In genomic region chr10:23343591-23344225, GRCh38 we compare ENCODE assay signal across 9 cellular contexts. TPM values are rescaled to one million over a fixed set of nuclear protein-coding genes. Genes with fewer than 3 reads are reported as not detected.
A peak's percentile ranks its signal among the peaks of the same experiment; 100 is the strongest.
DNase-seq lines count a peak whose midpoint lies in the region; ATAC-seq and TF ChIP-seq lines count a peak whose summit lies in the region.
"Had no signal": no experiment of that assay in that cellular context is flagged by ENCODE, and none has a peak within 500 bp of the region (broad histone marks: within the 10 kb centered on the region; RNA-seq: fewer than 3 reads in every experiment).

No MANE protein-coding gene starts in this region.

- H3K4me1 Mint-ChIP-seq in activated CD8-positive, alpha-beta T cell treated with anti-CD3 and anti-CD28 coated beads for 36 hours (ENCODE audit: low read depth): peaks cover 32% of the 10 kb centered on the region
- H3K4me1 Mint-ChIP-seq in naive thymus-derived CD4-positive, alpha-beta T cell: peaks cover 24 to 55% (median 49%) of the 10 kb centered on the region in 7 donors
- peaks cover 60% of the 10 kb centered on the region for H3K4me1 Mint-ChIP-seq in stimulated activated naive CD8-positive, alpha-beta T cell treated with anti-CD3 and anti-CD28 coated beads, Interleukin-15, amount 100 ng/mL, for 72 hours

- no peaks in the 10 kb centered on the region for H3K9me3 Mint-ChIP-seq in activated CD8-positive, alpha-beta T cell treated with anti-CD3 and anti-CD28 coated beads for 36 hours
- H3K9me3 Mint-ChIP-seq in naive thymus-derived CD4-positive, alpha-beta T cell: peaks cover 0 to 2% (median 0%) of the 10 kb centered on the region in 11 donors
- peaks cover 0 to 6% of the 10 kb centered on the region in 2 donors for H3K9me3 Mint-ChIP-seq in stimulated activated naive CD8-positive, alpha-beta T cell treated with anti-CD3 and anti-CD28 coated beads, Interleukin-15, amount 100 ng/mL, for 72 hours

- TF ChIP-seq CTCF in activated CD8-positive, alpha-beta T cell treated with anti-CD3 and anti-CD28 coated beads for 36 hours (IDR thresholded peaks at IDR 0.05): no peak

- no peaks in the 10 kb centered on the region for H3K27me3 ChIP-seq in naive thymus-derived CD4-positive, alpha-beta T cell (ENCODE audit: control insufficient read depth in 2 of 2, insufficient read depth in 2 of 2, low read length in 2 of 2)

- H3K27ac Mint-ChIP-seq in activated CD8-positive, alpha-beta T cell treated with anti-CD3 and anti-CD28 coated beads for 36 hours: no peak overlapping the region
- H3K27ac Mint-ChIP-seq in naive thymus-derived CD4-positive, alpha-beta T cell: peak overlapping the region in 7 of 9 donors; percentile 27 to 87 (median 65)
- peak overlapping the region; percentile 57 to 96 for H3K27ac Mint-ChIP-seq in stimulated activated naive CD8-positive, alpha-beta T cell treated with anti-CD3 and anti-CD28 coated beads, Interleukin-15, amount 100 ng/mL, for 72 hours

- peak overlapping the region; percentile 64 for H3K4me3 ChIP-seq in naive thymus-derived CD4-positive, alpha-beta T cell (ENCODE audit: low read length)

- DNase-seq in NCI-H82 (lab: John Stamatoyannopoulos, UW): peak; percentile 52
- no peak for DNase-seq in NCI-H82 treated with DMSO at 0.1 percent for 48 hours (lab: John Stamatoyannopoulos, UW; ENCODE audit: unreplicated experiment)
- DNase-seq in activated CD8-positive, alpha-beta T cell treated with anti-CD3 and anti-CD28 coated beads for 36 hours: peak; percentile 60
- DNase-seq in naive thymus-derived CD4-positive, alpha-beta T cell: peak in 3 of 9 donors; percentile 22 to 74 (median 24)
- peak; percentile 49 to 66 for DNase-seq in stimulated activated naive CD8-positive, alpha-beta T cell treated with anti-CD3 and anti-CD28 coated beads, Interleukin-15, amount 100 ng/mL, for 72 hours
- DNase-seq in epidermal melanocyte (ENCODE audit: insufficient read length, low spot score): no peak
- DNase-seq: DND-41 had no signal

- peaks cover 0 to 6% of the 10 kb centered on the region in 2 donors for H3K4me1 ChIP-seq in naive thymus-derived CD4-positive, alpha-beta T cell (ENCODE audit: control insufficient read depth in 2 of 2, insufficient read depth in 2 of 2, low read length in 2 of 2)

- no peaks in the 10 kb centered on the region for H3K9me3 ChIP-seq in naive thymus-derived CD4-positive, alpha-beta T cell (ENCODE audit: control insufficient read depth in 2 of 3, low read length in 3 of 3)

- H3K27me3 Mint-ChIP-seq in activated CD8-positive, alpha-beta T cell treated with anti-CD3 and anti-CD28 coated beads for 36 hours: peaks cover 8% of the 10 kb centered on the region
- peaks cover 0 to 19% (median 0%) of the 10 kb centered on the region in 5 donors for H3K27me3 Mint-ChIP-seq in naive thymus-derived CD4-positive, alpha-beta T cell
- peaks cover 8% of the 10 kb centered on the region for H3K27me3 Mint-ChIP-seq in stimulated activated naive CD8-positive, alpha-beta T cell treated with anti-CD3 and anti-CD28 coated beads, Interleukin-15, amount 100 ng/mL, for 72 hours

- no peaks in the 10 kb centered on the region for H3K36me3 ChIP-seq in naive thymus-derived CD4-positive, alpha-beta T cell (ENCODE audit: control insufficient read depth in 2 of 3, insufficient read depth in 3 of 3, low read length in 3 of 3)

- H3K4me3 Mint-ChIP-seq in activated CD8-positive, alpha-beta T cell treated with anti-CD3 and anti-CD28 coated beads for 36 hours: peak overlapping the region; percentile 61
- H3K4me3 Mint-ChIP-seq in naive thymus-derived CD4-positive, alpha-beta T cell: peak overlapping the region; percentile 84 to 95 (median 92)
- H3K4me3 Mint-ChIP-seq in stimulated activated naive CD8-positive, alpha-beta T cell treated with anti-CD3 and anti-CD28 coated beads, Interleukin-15, amount 100 ng/mL, for 72 hours: peak overlapping the region; percentile 91 to 95

- no peaks in the 10 kb centered on the region for H3K36me3 Mint-ChIP-seq in activated CD8-positive, alpha-beta T cell treated with anti-CD3 and anti-CD28 coated beads for 36 hours (ENCODE audit: low read depth)
- H3K36me3 Mint-ChIP-seq in naive thymus-derived CD4-positive, alpha-beta T cell: no peaks in the 10 kb centered on the region

- POLR2A ChIA-PET in activated CD8-positive, alpha-beta T cell treated with anti-CD3 and anti-CD28 coated beads for 36 hours (lab: Charles Lee): no interaction called here
- POLR2A ChIA-PET in naive thymus-derived CD4-positive, alpha-beta T cell (lab: Charles Lee): interaction anchor here (1.0 to 3.5 kb wide), 2 partner anchors 11 to 95 kb away, joined by 3 to 23 read pairs; partner anchors contain the start of gene OTUD1

- CTCF ChIA-PET in activated CD8-positive, alpha-beta T cell treated with anti-CD3 and anti-CD28 coated beads for 36 hours (lab: Charles Lee): interaction anchor here (1.2 kb wide), 1 partner anchor 19 kb away, joined by 4 read pairs; no protein-coding TSS in a partner anchor
- CTCF ChIA-PET in naive thymus-derived CD4-positive, alpha-beta T cell (lab: Charles Lee): no interaction called here

- intact Hi-C loops in activated CD8-positive, alpha-beta T cell treated with anti-CD3 and anti-CD28 coated beads for 36 hours (cut with micrococcal nuclease): no loop called here
- intact Hi-C loops in naive thymus-derived CD4-positive, alpha-beta T cell (cut with micrococcal nuclease): loop anchor here (1.0 to 2.0 kb wide), 4 partner anchors 20 to 97 kb away; partner anchors contain the start of gene OTUD1 (in 1 of the 2)

- H3K27ac ChIP-seq in naive thymus-derived CD4-positive, alpha-beta T cell (ENCODE audit: low read depth, low read length): no peak overlapping the region

- peak; percentile 40 for ATAC-seq in activated CD8-positive, alpha-beta T cell treated with anti-CD3 and anti-CD28 coated beads for 36 hours
- ATAC-seq in esophagus mucosa (peak; percentile 24), GM19035 (IDR thresholded peaks at IDR 0.05; ENCODE audit: unreplicated experiment) (no peak)
- peak; percentile 26 for ATAC-seq in naive thymus-derived CD4-positive, alpha-beta T cell
- peak; percentile 47 for ATAC-seq in stimulated activated naive CD8-positive, alpha-beta T cell treated with anti-CD3 and anti-CD28 coated beads, Interleukin-15, amount 100 ng/mL, for 72 hours

RNA-seq across cellular contexts. Expression of gene C10orf67, which starts 0.9 kb away (rescaled TPM):
- under 1 TPM; 0.25 to 0.32 TPM for total RNA-seq in activated CD8-positive, alpha-beta T cell treated with anti-CD3 and anti-CD28 coated beads for 36 hours
- 0.08 TPM for total RNA-seq in esophagus mucosa
- not detected for total RNA-seq in naive thymus-derived CD4-positive, alpha-beta T cell
- polyA plus RNA-seq in naive thymus-derived CD4-positive, alpha-beta T cell: not detected

Comparison
In these comparisons a context has a peak if more than half of its experiments do, and no peak if none do; other contexts are left out.
1. DNase-seq: peak in NCI-H82 (single experiment), activated CD8-positive, alpha-beta T cell treated with anti-CD3 and anti-CD28 coated beads for 36 hours (single experiment) and stimulated activated naive CD8-positive, alpha-beta T cell treated with anti-CD3 and anti-CD28 coated beads, Interleukin-15, amount 100 ng/mL, for 72 hours (2 of 2); none in NCI-H82 treated with DMSO at 0.1 percent for 48 hours (single experiment) and epidermal melanocyte (single experiment).
2. Peak in every context shown above with its lines, with median percentiles within 50 percentile points of each other: H3K4me3 Mint-ChIP-seq.